1 cellular context compared by ENCODE assay signal in the genomic region with DNA sequence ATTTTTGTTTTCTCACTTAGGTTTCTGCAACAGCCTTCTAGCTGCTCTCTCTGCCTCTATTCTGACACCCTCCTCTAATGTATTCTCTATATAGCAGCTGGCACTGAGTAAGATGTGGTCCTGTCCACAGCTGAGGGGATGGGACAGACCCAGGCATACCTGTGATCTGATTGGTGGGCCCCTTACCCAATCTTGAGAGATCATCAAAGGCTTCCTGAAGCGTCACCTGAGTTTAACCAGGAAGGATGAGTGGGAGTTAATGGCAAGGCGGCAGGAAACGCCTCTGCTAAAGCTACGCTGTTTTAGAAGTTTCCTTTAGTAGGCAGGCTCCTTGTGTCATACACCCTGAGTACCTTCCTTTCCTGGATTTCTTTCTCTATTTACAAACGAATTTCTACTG.
TF ChIP-seq lines count a peak whose summit lies in the region.

No MANE protein-coding gene starts in this region.

TF ChIP-seq in A549, 52 proteins besides CTCF, POLR2A, EP300 and RAD21:
- 0 out of 2 replicates have a peak, but pooled peaks have one; percentile 9 for TF ChIP-seq JUNB (IDR thresholded peaks at IDR 0.05)
- TF ChIP-seq HOXB5 (CRISPR knock-in tag; IDR thresholded peaks at IDR 0.05) = no peak
TF ChIP-seq in A549: peak in this region for 1.
